17 cellular contexts compared by ENCODE assay signal in genomic region chr14:104036250-104036649, GRCh38.
"Had no signal": no experiment of that assay in that cellular context is flagged by ENCODE, and none has a peak within 500 bp of the region (broad histone marks: within the 10 kb centered on the region; RNA-seq: fewer than 3 reads in every experiment).

No MANE protein-coding gene starts in this region.

- DNase-seq: activated CD4-positive, alpha-beta T cell treated with anti-CD3 and anti-CD28 coated beads for 1 hour; activated naive CD4-positive, alpha-beta T cell; activated T-cell treated with anti-CD3 and anti-CD28 coated beads, Interleukin-2, amount 50 U/mL, for 1 hour; colonic mucosa; dorsolateral prefrontal cortex; effector memory CD8-positive, alpha-beta T cell; foreskin melanocyte; glutamatergic neuron; immature natural killer cell; kidney glomerular epithelial cell; left lung; naive thymus-derived CD4-positive, alpha-beta T cell; occipital lobe; right lobe of liver; stimulated activated CD4-positive, alpha-beta T cell treated with anti-CD3 and anti-CD28 coated beads, Interleukin-2, amount 100 ng/mL, for 24 hours; stimulated activated naive CD8-positive, alpha-beta T cell treated with anti-CD3 and anti-CD28 coated beads, Interleukin-15, amount 100 ng/mL, for 72 hours; tibial artery had no signal
